In genomic region chr5:146947181-146947941, GRCh38 we compare ENCODE assay signal across 1 cellular context.
TF ChIP-seq lines count a peak whose summit lies in the region.

No MANE protein-coding gene starts in this region.

TF ChIP-seq in IMR-90, 13 proteins besides CTCF, POLR2A, EP300 and RAD21 (continued from another document):
- no peak for TF ChIP-seq ELK1 (IDR thresholded peaks at IDR 0.05; ENCODE audit: borderline replicate concordance, low read depth, low read length)
- no peak for TF ChIP-seq RFX5 (IDR thresholded peaks at IDR 0.05; ENCODE audit: low read depth, low read length)
- peak; percentile 90 for TF ChIP-seq USF2 (IDR thresholded peaks at IDR 0.05; ENCODE audit: low read depth, low read length)
- no peak for TF ChIP-seq CEBPB (IDR thresholded peaks at IDR 0.05; ENCODE audit: low read depth, low read length)
